Comparison of ENCODE assay signal across 14 cellular contexts in genomic region chr12:64745259-64745807, GRCh38.
"Had no signal": no experiment of that assay in that cellular context is flagged by ENCODE, and none has a peak within 500 bp of the region (broad histone marks: within the 10 kb centered on the region; RNA-seq: fewer than 3 reads in every experiment).

No MANE protein-coding gene starts in this region.

- H3K27ac ChIP-seq: testis had no signal

- H3K4me1 ChIP-seq: testis had no signal

- H3K4me1 Mint-ChIP-seq: nephron progenitor cell; stimulated activated naive CD8-positive, alpha-beta T cell treated with anti-CD3 and anti-CD28 coated beads, Interleukin-15, amount 100 ng/mL, for 72 hours had no signal

- H3K9me3 Mint-ChIP-seq: activated CD4-positive, alpha-beta memory T cell treated with anti-CD3 and anti-CD28 coated beads for 36 hours; activated naive CD8-positive, alpha-beta T cell treated with anti-CD3 and anti-CD28 coated beads for 36 hours; activated T-cell treated with anti-CD3 and anti-CD28 coated beads, Interleukin-2, amount 50 U/mL, for 72 hours; nephron progenitor cell; stimulated activated naive CD8-positive, alpha-beta T cell treated with anti-CD3 and anti-CD28 coated beads, Interleukin-15, amount 100 ng/mL, for 72 hours had no signal

- H3K4me3 ChIP-seq: heart left ventricle, testis had no signal

- DNase-seq: activated CD4-positive, alpha-beta memory T cell treated with anti-CD3 and anti-CD28 coated beads for 36 hours; activated CD8-positive, alpha-beta memory T cell treated with anti-CD3 and anti-CD28 coated beads, Interleukin-2, amount 50 U/mL, for 4 hours; activated gamma-delta T cell treated with Interleukin-2 at 50 U/mL for 16 hours; activated naive CD8-positive, alpha-beta T cell treated with anti-CD3 and anti-CD28 coated beads for 36 hours; activated T-cell treated with anti-CD3 and anti-CD28 coated beads, Interleukin-2, amount 50 U/mL, for 72 hours; anterior cingulate cortex; foreskin melanocyte; heart left ventricle; nephron progenitor cell; stimulated activated CD4-positive, alpha-beta T cell treated with anti-CD3 and anti-CD28 coated beads, Interleukin-4, amount 100 ng/mL, for 1 hour; stimulated activated CD8-positive, alpha-beta memory T cell treated with anti-CD3 and anti-CD28 coated beads, Interleukin-4, amount 100 ng/mL, for 48 hours; stimulated activated naive CD8-positive, alpha-beta T cell treated with anti-CD3 and anti-CD28 coated beads, Interleukin-15, amount 100 ng/mL, for 72 hours; T-helper 9 cell; testis had no signal

- H3K9me3 ChIP-seq: heart left ventricle, testis had no signal

- ATAC-seq: activated T-cell treated with anti-CD3 and anti-CD28 coated beads, Interleukin-2, amount 50 U/mL, for 72 hours; heart left ventricle; stimulated activated naive CD8-positive, alpha-beta T cell treated with anti-CD3 and anti-CD28 coated beads, Interleukin-15, amount 100 ng/mL, for 72 hours had no signal

- H3K4me3 Mint-ChIP-seq: activated CD4-positive, alpha-beta memory T cell treated with anti-CD3 and anti-CD28 coated beads for 36 hours; activated naive CD8-positive, alpha-beta T cell treated with anti-CD3 and anti-CD28 coated beads for 36 hours; activated T-cell treated with anti-CD3 and anti-CD28 coated beads, Interleukin-2, amount 50 U/mL, for 72 hours; nephron progenitor cell; stimulated activated naive CD8-positive, alpha-beta T cell treated with anti-CD3 and anti-CD28 coated beads, Interleukin-15, amount 100 ng/mL, for 72 hours had no signal

- H3K27ac Mint-ChIP-seq: activated CD4-positive, alpha-beta memory T cell treated with anti-CD3 and anti-CD28 coated beads for 36 hours; activated naive CD8-positive, alpha-beta T cell treated with anti-CD3 and anti-CD28 coated beads for 36 hours; activated T-cell treated with anti-CD3 and anti-CD28 coated beads, Interleukin-2, amount 50 U/mL, for 72 hours; nephron progenitor cell; stimulated activated naive CD8-positive, alpha-beta T cell treated with anti-CD3 and anti-CD28 coated beads, Interleukin-15, amount 100 ng/mL, for 72 hours had no signal

- H3K27me3 ChIP-seq: heart left ventricle, testis had no signal

- H3K27me3 Mint-ChIP-seq: activated CD4-positive, alpha-beta memory T cell treated with anti-CD3 and anti-CD28 coated beads for 36 hours; activated naive CD8-positive, alpha-beta T cell treated with anti-CD3 and anti-CD28 coated beads for 36 hours; stimulated activated naive CD8-positive, alpha-beta T cell treated with anti-CD3 and anti-CD28 coated beads, Interleukin-15, amount 100 ng/mL, for 72 hours had no signal
